22 cellular contexts compared by ENCODE assay signal in genomic region chr12:77477907-77478533, GRCh38.
"Had no signal": no experiment of that assay in that cellular context is flagged by ENCODE, and none has a peak within 500 bp of the region (broad histone marks: within the 10 kb centered on the region; RNA-seq: fewer than 3 reads in every experiment).

No MANE protein-coding gene starts in this region.

- H3K4me1 Mint-ChIP-seq: mesothelial cell of epicardium, naive B cell had no signal

- H3K4me1 ChIP-seq: left lung, right lobe of liver, stomach, vagina had no signal

- H3K9me3 ChIP-seq: left lung, mucosa of descending colon, right lobe of liver, stomach, thyroid gland, vagina had no signal

- H3K9ac ChIP-seq: parathyroid adenoma had no signal

- H3K4me3 ChIP-seq: dorsolateral prefrontal cortex, left lung, mucosa of descending colon, right lobe of liver, stomach, thyroid gland, vagina had no signal

- H3K9me3 Mint-ChIP-seq: mesothelial cell of epicardium had no signal

- H3K27ac Mint-ChIP-seq: mesothelial cell of epicardium; naive B cell; natural killer cell treated with Interleukin-12 subunit alpha and Interleukin-12 subunit beta and Interleukin-15 and Interleukin-18, amount 100 ng/mL, for 72 hours; progenitor cell of endocrine pancreas had no signal

- DNase-seq: dorsolateral prefrontal cortex; effector CD4-positive, alpha-beta T cell; hypothalamus; left cardiac atrium; left lung; mesenchymal stem cell; mucosa of descending colon; naive B cell; right lobe of liver; small intestine; stimulated activated CD4-positive, alpha-beta T cell treated with anti-CD3 and anti-CD28 coated beads, Interleukin-15, amount 100 ng/mL, for 24 hours; stimulated activated CD4-positive, alpha-beta T cell treated with anti-CD3 and anti-CD28 coated beads, Interleukin-2, amount 100 ng/mL, for 48 hours; stimulated activated naive CD4-positive, alpha-beta T cell; stomach; thyroid gland; trophoblast cell had no signal

- H3K36me3 ChIP-seq: left lung, right lobe of liver, stomach, thyroid gland, vagina had no signal

- H3K27ac ChIP-seq: dorsolateral prefrontal cortex, left lung, parathyroid adenoma, right lobe of liver, stomach, thyroid gland, vagina had no signal

- H3K27me3 ChIP-seq: dorsolateral prefrontal cortex, left lung, right lobe of liver, stomach, thyroid gland, vagina had no signal

- ATAC-seq: left cardiac atrium; left lung; mucosa of descending colon; natural killer cell treated with Interleukin-12 subunit alpha and Interleukin-12 subunit beta and Interleukin-15 and Interleukin-18, amount 100 ng/mL, for 72 hours; right lobe of liver had no signal

- H3K4me3 Mint-ChIP-seq: mesothelial cell of epicardium; naive B cell; natural killer cell treated with Interleukin-12 subunit alpha and Interleukin-12 subunit beta and Interleukin-15 and Interleukin-18, amount 100 ng/mL, for 72 hours; neural crest cell had no signal

- H3K27me3 Mint-ChIP-seq: naive B cell; natural killer cell treated with Interleukin-12 subunit alpha and Interleukin-12 subunit beta and Interleukin-15 and Interleukin-18, amount 100 ng/mL, for 72 hours; progenitor cell of endocrine pancreas had no signal
